ENCODE assay signal across 17 cellular contexts in genomic region chr21:46347791-46348381, GRCh38. TPM values are rescaled to one million over a fixed set of nuclear protein-coding genes. Genes with fewer than 3 reads are reported as not detected.
DNase-seq lines count a peak whose midpoint lies in the region; ATAC-seq, FAIRE-seq and TF ChIP-seq lines count a peak whose summit lies in the region.
"Had no signal": no experiment of that assay in that cellular context is flagged by ENCODE, and none has a peak within 500 bp of the region (broad histone marks: within the 10 kb centered on the region; RNA-seq: fewer than 3 reads in every experiment).

No MANE protein-coding gene starts in this region.

- no peaks in the 10 kb centered on the region for H3K4me1 Mint-ChIP-seq in astrocyte (ENCODE audit: low read depth, unreplicated experiment)

- FAIRE-seq in astrocyte (lab: Jason Lieb, UNC) = no peak
- FAIRE-seq: kidney, TTC549 had no signal

- H3K27me3 Mint-ChIP-seq in astrocyte (ENCODE audit: low read depth, unreplicated experiment) = no peaks in the 10 kb centered on the region

- DNase-seq in HL-60 (ENCODE audit: low read depth in 1 of 2, low spot score in 1 of 2) = no peak
- peak; percentile 31 for DNase-seq in astrocyte (ENCODE audit: low read depth)
- peak; percentile 80 for DNase-seq in Right ventricle myocardium superior
- no peak for DNase-seq in sciatic nerve (ENCODE audit: low spot score)
- DNase-seq in uterus = no peak
- no peak for DNase-seq in nucleus accumbens (lab: John Stamatoyannopoulos, UW)
- DNase-seq in omental fat pad (ENCODE audit: low spot score) = no peak
- no peak for DNase-seq in lower leg skin (ENCODE audit: low spot score in 2 of 2)
- DNase-seq: activated naive CD4-positive, alpha-beta T cell treated with anti-CD3 and anti-CD28 coated beads for 36 hours; colonic mucosa; EL; kidney; NCI-H526 treated with DMSO at 0.1 percent for 48 hours had no signal

- no peaks in the 10 kb centered on the region for H3K27me3 ChIP-seq in HL-60 (ENCODE audit: insufficient read depth, poor library complexity, severe bottlenecking)
- H3K27me3 ChIP-seq in astrocyte (ENCODE audit: insufficient read depth, low read length) = no peaks in the 10 kb centered on the region
- no peaks in the 10 kb centered on the region for H3K27me3 ChIP-seq in uterus
- H3K27me3 ChIP-seq: BLaER1 treated with 17β-estradiol and CSF1 and Interleukin-3, amounts not matched to agents 10 nM and 100 nM; colonic mucosa; gastroesophageal sphincter had no signal

- peaks cover 9% of the 10 kb centered on the region for H3K36me3 Mint-ChIP-seq in astrocyte (ENCODE audit: low read depth, unreplicated experiment)

- no peak overlapping the region for H3K9ac ChIP-seq in astrocyte (ENCODE audit: low read length)
- H3K9ac ChIP-seq: BLaER1 treated with 17β-estradiol and CSF1 and Interleukin-3, amounts not matched to agents 10 nM and 100 nM had no signal

- H2AFZ ChIP-seq in astrocyte (ENCODE audit: low read depth, low read length) = no peak overlapping the region

- TF ChIP-seq POLR2A in uterus (IDR thresholded peaks at IDR 0.05) (no peak), lower leg skin (IDR thresholded peaks at IDR 0.05) (no peak)

- H3K79me2 ChIP-seq in astrocyte (ENCODE audit: insufficient read depth, low read length) = peaks cover 25% of the 10 kb centered on the region

- no peak overlapping the region for H3K4me3 Mint-ChIP-seq in astrocyte (ENCODE audit: unreplicated experiment)
- H3K4me3 Mint-ChIP-seq: activated naive CD4-positive, alpha-beta T cell treated with anti-CD3 and anti-CD28 coated beads for 36 hours had no signal

- no peaks in the 10 kb centered on the region for H3K4me1 ChIP-seq in astrocyte (ENCODE audit: insufficient read depth, low read length)
- no peaks in the 10 kb centered on the region for H3K4me1 ChIP-seq in uterus
- H3K4me1 ChIP-seq: BLaER1 treated with 17β-estradiol and CSF1 and Interleukin-3, amounts not matched to agents 10 nM and 100 nM; colonic mucosa; gastroesophageal sphincter had no signal

- 85 to 92% methylated on average over 10 to 12 of the region's 12 CpGs for WGBS in lower leg skin, 2 donors

- no peak overlapping the region for H3K27ac Mint-ChIP-seq in astrocyte (ENCODE audit: unreplicated experiment)
- H3K27ac Mint-ChIP-seq: activated naive CD4-positive, alpha-beta T cell treated with anti-CD3 and anti-CD28 coated beads for 36 hours had no signal

- intact Hi-C loops in Right ventricle myocardium superior (cut with DNase I) (no loop called here), sciatic nerve (cut with DNase I) (no loop called here), uterus (cut with DNase I; ENCODE audit: low total_unique reads) (no loop called here), lower leg skin (cut with DNase I; ENCODE audit: low total_unique reads) (no loop called here)

- H3K4me3 ChIP-seq in HL-60 (replicated peaks; ENCODE audit: insufficient read depth, low read length) (no peak overlapping the region), astrocyte (ENCODE audit: insufficient read depth, low read depth, low read length) (no peak overlapping the region), uterus (no peak overlapping the region), lower leg skin (ENCODE audit: low read depth, poor library complexity, severe bottlenecking) (no peak overlapping the region)
- H3K4me3 ChIP-seq: BLaER1 treated with 17β-estradiol and CSF1 and Interleukin-3, amounts not matched to agents 10 nM and 100 nM; colonic mucosa; gastroesophageal sphincter had no signal

- no peak overlapping the region for H3K4me2 ChIP-seq in astrocyte (ENCODE audit: low read length)
- H3K4me2 ChIP-seq: BLaER1 treated with 17β-estradiol and CSF1 and Interleukin-3, amounts not matched to agents 10 nM and 100 nM had no signal

- no peaks in the 10 kb centered on the region for H3K9me3 Mint-ChIP-seq in astrocyte (ENCODE audit: unreplicated experiment)
- H3K9me3 Mint-ChIP-seq: activated naive CD4-positive, alpha-beta T cell treated with anti-CD3 and anti-CD28 coated beads for 36 hours had no signal

- TF ChIP-seq CTCF in HL-60 (IDR thresholded peaks at IDR 0.05; ENCODE audit: insufficient read depth, low read length) = peak; percentile 40
- no peak for TF ChIP-seq CTCF in astrocyte (IDR thresholded peaks at IDR 0.05; ENCODE audit: insufficient read depth, low read depth, low read length)
- no peak for TF ChIP-seq CTCF in uterus (IDR thresholded peaks at IDR 0.05)
- no peak for TF ChIP-seq CTCF in omental fat pad (IDR thresholded peaks at IDR 0.05)
- TF ChIP-seq CTCF in lower leg skin (IDR thresholded peaks at IDR 0.05) = no peak

- H3K36me3 ChIP-seq in astrocyte (ENCODE audit: insufficient read depth, low read length) (peaks cover 16% of the 10 kb centered on the region), uterus (no peaks in the 10 kb centered on the region)

- H3K9me3 ChIP-seq in astrocyte (ENCODE audit: insufficient read depth, low read depth, low read length) (no peaks in the 10 kb centered on the region), uterus (no peaks in the 10 kb centered on the region)
- H3K9me3 ChIP-seq: BLaER1 treated with 17β-estradiol and CSF1 and Interleukin-3, amounts not matched to agents 10 nM and 100 nM; colonic mucosa; gastroesophageal sphincter had no signal

- no peak overlapping the region for H3K27ac ChIP-seq in HL-60 (replicated peaks)
- H3K27ac ChIP-seq in astrocyte (ENCODE audit: low read depth, low read length) = no peak overlapping the region
- no peak overlapping the region for H3K27ac ChIP-seq in uterus
- H3K27ac ChIP-seq: BLaER1 treated with 17β-estradiol and CSF1 and Interleukin-3, amounts not matched to agents 10 nM and 100 nM; colonic mucosa; gastroesophageal sphincter had no signal

- peaks cover 20% of the 10 kb centered on the region for H4K20me1 ChIP-seq in astrocyte (ENCODE audit: insufficient read depth, low read length)

- ATAC-seq in Right ventricle myocardium superior (ENCODE audit: poor library complexity) = peak; percentile 95
- peak; percentile 44 for ATAC-seq in sciatic nerve
- ATAC-seq in omental fat pad (ENCODE audit: low FRiP score) = no peak
- ATAC-seq: gastroesophageal sphincter, HCT116 had no signal

RNA-seq across cellular contexts. Expression of gene PCNT, which starts 23.9 kb away (rescaled TPM):
- 19.9 and 23.4 TPM in 2 replicates for total RNA-seq in astrocyte
- total RNA-seq in Right ventricle myocardium superior = 28.9 TPM
- total RNA-seq in sciatic nerve = 41.9 TPM
- total RNA-seq in uterus = 10 to 100 TPM in 2 of 4 donors, 1 to 10 TPM in 2; 6.2 to 29.7 (median 17.1) TPM
- total RNA-seq in omental fat pad = 10 to 100 TPM; 23.0 to 51.7 (median 24.4) TPM
- 10 to 100 TPM; 30.3 to 44.0 (median 33.3) TPM for total RNA-seq in lower leg skin

RNA-seq across cellular contexts. Expression of gene C21orf58, which starts 24.2 kb away (rescaled TPM):
- total RNA-seq in astrocyte (3.1 and 3.2 TPM in 2 replicates), Right ventricle myocardium superior (1.0 TPM), sciatic nerve (4.4 TPM), uterus (1 to 10 TPM in 3 of 4 donors, under 1 TPM in 1; 0.88 to 9.4 (median 5.6) TPM), omental fat pad (1 to 10 TPM in 2 of 4 donors, under 1 TPM in 2; 0.44 to 2.4 (median 0.91) TPM), lower leg skin (1 to 10 TPM; 2.2 to 4.8 (median 2.3) TPM)

Comparison
In these comparisons a context has a peak if more than half of its experiments do, and no peak if none do; other contexts are left out.
1. DNase-seq: peak in astrocyte (single experiment) and Right ventricle myocardium superior (single experiment); none in HL-60 (0 of 2), sciatic nerve (single experiment), uterus (0 of 2), nucleus accumbens (0 of 56), omental fat pad (single experiment) and lower leg skin (0 of 2).